Comparison of ENCODE assay signal across 22 cellular contexts in the genomic region with DNA sequence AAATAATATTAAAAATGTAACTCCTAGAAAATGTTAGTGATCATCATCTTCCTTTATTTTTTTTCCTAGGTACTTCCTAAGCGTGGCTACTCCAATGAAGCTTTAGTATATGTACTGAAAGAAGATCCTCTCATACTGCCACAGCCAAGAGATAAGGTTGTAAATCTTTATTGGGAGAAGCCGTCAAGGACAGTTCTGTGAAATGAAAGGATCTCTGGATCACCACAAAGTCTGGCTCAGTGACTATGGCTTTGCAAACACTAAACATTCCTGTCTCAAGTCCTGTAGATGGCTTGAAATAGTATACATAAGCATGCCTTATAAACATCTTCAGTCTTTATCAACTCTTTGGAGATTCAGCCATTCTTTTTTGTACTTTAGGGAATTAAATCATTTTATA.
"Had no signal": no experiment of that assay in that cellular context is flagged by ENCODE, and none has a peak within 500 bp of the region (broad histone marks: within the 10 kb centered on the region; RNA-seq: fewer than 3 reads in every experiment).

No MANE protein-coding gene starts in this region.

- H3K4me2 ChIP-seq: neural progenitor cell had no signal

- H3K4me3 Mint-ChIP-seq: mesothelial cell of epicardium; natural killer cell; neural progenitor cell; stimulated activated memory B cell treated with anti-CD40 and anti-IgM and Interleukin-4, amounts not matched to agents 10 μg/mL and 1 μg/mL and 100 μg/mL, for 72 hours; stimulated activated naive CD8-positive, alpha-beta T cell treated with anti-CD3 and anti-CD28 coated beads, Interleukin-15, Interleukin-2, amounts not matched to agents 100 ng/mL and 50 ng/mL, for 24 hours had no signal

- H3K27me3 Mint-ChIP-seq: stimulated activated memory B cell treated with anti-CD40 and anti-IgM and Interleukin-4, amounts not matched to agents 10 μg/mL and 1 μg/mL and 100 μg/mL, for 72 hours; stimulated activated naive CD8-positive, alpha-beta T cell treated with anti-CD3 and anti-CD28 coated beads, Interleukin-15, Interleukin-2, amounts not matched to agents 100 ng/mL and 50 ng/mL, for 24 hours had no signal

- H3K9ac ChIP-seq: neural progenitor cell had no signal

- H3K9me3 ChIP-seq: gastrocnemius medialis, ovary, right lobe of liver, spleen, tibial artery, upper lobe of left lung, uterus had no signal

- H3K9me3 Mint-ChIP-seq: mesothelial cell of epicardium; natural killer cell; neural progenitor cell; stimulated activated memory B cell treated with anti-CD40 and anti-IgM and Interleukin-4, amounts not matched to agents 10 μg/mL and 1 μg/mL and 100 μg/mL, for 72 hours; stimulated activated naive CD8-positive, alpha-beta T cell treated with anti-CD3 and anti-CD28 coated beads, Interleukin-15, Interleukin-2, amounts not matched to agents 100 ng/mL and 50 ng/mL, for 24 hours had no signal

- H2AFZ ChIP-seq: neural progenitor cell had no signal

- H3K4me3 ChIP-seq: dorsolateral prefrontal cortex, gastrocnemius medialis, neural progenitor cell, ovary, right lobe of liver, spleen, tibial artery, upper lobe of left lung, uterus had no signal

- H3K36me3 Mint-ChIP-seq: natural killer cell had no signal

- H3K27ac Mint-ChIP-seq: mesothelial cell of epicardium; natural killer cell; stimulated activated memory B cell treated with anti-CD40 and anti-IgM and Interleukin-4, amounts not matched to agents 10 μg/mL and 1 μg/mL and 100 μg/mL, for 72 hours; stimulated activated naive CD8-positive, alpha-beta T cell treated with anti-CD3 and anti-CD28 coated beads, Interleukin-15, Interleukin-2, amounts not matched to agents 100 ng/mL and 50 ng/mL, for 24 hours had no signal

- DNase-seq: cortex of kidney; dorsolateral prefrontal cortex; effector CD8-positive, alpha-beta T cell; gastrocnemius medialis; glutamatergic neuron; mammary epithelial cell; natural killer cell; nucleus accumbens; ovary; right lobe of liver; spleen; stimulated activated CD4-positive, alpha-beta T cell treated with anti-CD3 and anti-CD28 coated beads, Interleukin-15, amount 100 ng/mL, for 24 hours; stimulated activated CD4-positive, alpha-beta T cell treated with anti-CD3 and anti-CD28 coated beads, Interleukin-1b, Interleukin-23, amount 100 ng/mL, for 48 hours; stimulated activated CD4-positive, alpha-beta T cell treated with anti-CD3 and anti-CD28 coated beads, Interleukin-4, amount 100 ng/mL, for 24 hours; tibial artery; upper lobe of left lung; uterus had no signal

- H3K27ac ChIP-seq: dorsolateral prefrontal cortex, gastrocnemius medialis, neural progenitor cell, ovary, right lobe of liver, spleen, tibial artery, upper lobe of left lung, uterus had no signal

- H3K27me3 ChIP-seq: dorsolateral prefrontal cortex, gastrocnemius medialis, neural progenitor cell, right lobe of liver, spleen, tibial artery, upper lobe of left lung, uterus had no signal

- H3K36me3 ChIP-seq: gastrocnemius medialis, neural progenitor cell, ovary, tibial artery, upper lobe of left lung, uterus had no signal

- H3K4me1 ChIP-seq: gastrocnemius medialis, right lobe of liver, tibial artery, upper lobe of left lung, uterus had no signal

- ATAC-seq: esophagus mucosa; gastrocnemius medialis; natural killer cell; right lobe of liver; stimulated activated memory B cell treated with anti-CD40 and anti-IgM and Interleukin-4, amounts not matched to agents 10 μg/mL and 1 μg/mL and 100 μg/mL, for 72 hours had no signal
